8 cellular contexts compared by ENCODE assay signal in the genomic region with DNA sequence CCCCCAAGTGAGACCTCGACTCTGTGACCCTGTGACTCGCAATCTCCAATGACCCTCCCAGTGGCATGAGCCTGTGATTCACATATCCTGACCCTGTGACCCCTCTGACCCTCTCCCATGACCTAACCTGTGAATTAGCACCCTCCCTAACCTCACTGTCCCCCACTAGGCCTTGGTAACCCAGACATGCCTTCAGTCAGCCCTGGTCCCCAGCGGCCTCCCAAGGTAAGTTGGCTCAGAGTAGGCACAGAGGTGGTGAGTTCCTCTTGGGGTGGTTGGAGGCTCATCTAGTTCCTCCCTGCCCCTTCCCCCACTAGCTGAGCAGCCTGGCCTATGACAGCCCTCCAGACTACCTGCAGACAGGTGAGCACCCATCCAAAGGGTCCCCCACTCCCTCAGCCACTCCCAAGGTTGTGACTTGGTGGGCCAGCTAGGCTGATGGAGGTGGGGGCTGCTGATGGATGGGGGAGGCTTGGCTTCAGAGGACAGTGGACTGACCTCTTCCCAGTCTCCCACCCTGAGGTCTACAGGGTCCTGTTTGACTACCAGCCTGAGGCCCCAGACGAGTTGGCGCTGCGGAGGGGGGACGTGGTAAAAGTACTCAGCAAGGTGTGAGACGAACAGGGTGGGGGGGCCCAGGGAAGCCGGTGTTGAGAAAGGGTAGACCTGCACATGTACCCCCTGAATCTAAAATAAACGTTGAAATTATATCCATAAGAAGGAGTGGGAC. TPM values are rescaled to one million over a fixed set of nuclear protein-coding genes. Genes with fewer than 3 reads are reported as not detected.
DNase-seq lines count a peak whose midpoint lies in the region; ATAC-seq, FAIRE-seq and TF ChIP-seq lines count a peak whose summit lies in the region.

No MANE protein-coding gene starts in this region.

- no peaks in the 10 kb centered on the region for H3K9me3 Mint-ChIP-seq in astrocyte (ENCODE audit: unreplicated experiment)

- TF ChIP-seq CTCF in left ventricle myocardium inferior (IDR thresholded peaks at IDR 0.05; ENCODE audit: borderline replicate concordance) (no peak), astrocyte (IDR thresholded peaks at IDR 0.05; ENCODE audit: insufficient read depth, low read depth, low read length) (no peak), lower lobe of right lung (IDR thresholded peaks at IDR 0.05) (no peak), uterus (IDR thresholded peaks at IDR 0.05) (no peak)

- FAIRE-seq in astrocyte (lab: Jason Lieb, UNC) = no peak

- no peak for TF ChIP-seq POLR2A in uterus (IDR thresholded peaks at IDR 0.05)

- H3K4me2 ChIP-seq in astrocyte (ENCODE audit: low read length) = peak overlapping the region; percentile 99

- H3K4me1 Mint-ChIP-seq in astrocyte (ENCODE audit: low read depth, unreplicated experiment) = peaks cover 16% of the 10 kb centered on the region

- peak overlapping the region; percentile 81 for H3K9ac ChIP-seq in astrocyte (ENCODE audit: low read length)

- H3K9me3 ChIP-seq in left ventricle myocardium inferior (replicated peaks) (no peaks in the 10 kb centered on the region), astrocyte (ENCODE audit: insufficient read depth, low read depth, low read length) (no peaks in the 10 kb centered on the region), lower lobe of right lung (no peaks in the 10 kb centered on the region), uterus (no peaks in the 10 kb centered on the region)

- H3K79me2 ChIP-seq in astrocyte (ENCODE audit: insufficient read depth, low read length) = peaks cover 6% of the 10 kb centered on the region

- H3K27ac ChIP-seq in left ventricle myocardium inferior (replicated peaks) (peak overlapping the region; percentile 88), astrocyte (ENCODE audit: low read depth, low read length) (no peak overlapping the region), lower lobe of right lung (no peak overlapping the region), uterus (no peak overlapping the region)

- H3K27ac Mint-ChIP-seq in astrocyte (ENCODE audit: unreplicated experiment) = peak overlapping the region; percentile 99

- peaks cover 18% of the 10 kb centered on the region for H3K36me3 ChIP-seq in left ventricle myocardium inferior
- H3K36me3 ChIP-seq in astrocyte (ENCODE audit: insufficient read depth, low read length) = peaks cover 8% of the 10 kb centered on the region
- H3K36me3 ChIP-seq in lower lobe of right lung = peaks cover 18% of the 10 kb centered on the region
- no peaks in the 10 kb centered on the region for H3K36me3 ChIP-seq in uterus

- H2AFZ ChIP-seq in astrocyte (ENCODE audit: low read depth, low read length) = peak overlapping the region; percentile 73

- H3K36me3 Mint-ChIP-seq in astrocyte (ENCODE audit: low read depth, unreplicated experiment) = peaks cover 31% of the 10 kb centered on the region

- intact Hi-C loops in left ventricle myocardium inferior (cut with micrococcal nuclease) = no loop called here
- intact Hi-C loops in Right ventricle myocardium inferior (cut with DNase I) = loop anchor here (10.0 kb wide), 1 partner anchor 117 kb away; no protein-coding TSS in a partner anchor
- intact Hi-C loops in lower lobe of right lung (cut with DNase I) = no loop called here
- intact Hi-C loops in uterus (cut with DNase I; ENCODE audit: low total_unique reads) = no loop called here

- H3K4me3 ChIP-seq in left ventricle myocardium inferior (peak overlapping the region; percentile 81), astrocyte (ENCODE audit: insufficient read depth, low read depth, low read length) (peak overlapping the region; percentile 66), lower lobe of right lung (peak overlapping the region; percentile 96), uterus (peak overlapping the region; percentile 58 to 65)

- H3K27me3 ChIP-seq in left ventricle myocardium inferior (ENCODE audit: low read depth) (no peaks in the 10 kb centered on the region), astrocyte (ENCODE audit: insufficient read depth, low read length) (no peaks in the 10 kb centered on the region), lower lobe of right lung (ENCODE audit: low read depth) (no peaks in the 10 kb centered on the region), uterus (no peaks in the 10 kb centered on the region)

- no peak for DNase-seq in left ventricle myocardium inferior
- DNase-seq in Right ventricle myocardium inferior (ENCODE audit: missing footprints) = no peak
- no peak for DNase-seq in astrocyte (ENCODE audit: low read depth)
- no peak for DNase-seq in lower lobe of right lung
- no peak for DNase-seq in uterus
- no peak for DNase-seq in COLO668 (lab: John Stamatoyannopoulos, UW; ENCODE audit: unreplicated experiment)
- DNase-seq in UCSD-AML1 (lab: John Stamatoyannopoulos, UW; ENCODE audit: unreplicated experiment) = no peak

- no peak for ATAC-seq in Right ventricle myocardium inferior
- no peak for ATAC-seq in lower lobe of right lung
- ATAC-seq in HG02938 (IDR thresholded peaks at IDR 0.05; ENCODE audit: unreplicated experiment) = no peak

- H3K4me1 ChIP-seq in left ventricle myocardium inferior (peaks cover 21% of the 10 kb centered on the region), astrocyte (ENCODE audit: insufficient read depth, low read length) (peaks cover 18% of the 10 kb centered on the region), lower lobe of right lung (peaks cover 22% of the 10 kb centered on the region), uterus (peaks cover 0 to 16% of the 10 kb centered on the region in 2 donors)

- no peaks in the 10 kb centered on the region for H3K27me3 Mint-ChIP-seq in astrocyte (ENCODE audit: low read depth, unreplicated experiment)

- peaks cover 24% of the 10 kb centered on the region for H4K20me1 ChIP-seq in astrocyte (ENCODE audit: insufficient read depth, low read length)

- peak overlapping the region; percentile 90 for H3K4me3 Mint-ChIP-seq in astrocyte (ENCODE audit: unreplicated experiment)

RNA-seq across cellular contexts. Expression of gene SH3D21, which starts 1.6 kb away (rescaled TPM):
- total RNA-seq in left ventricle myocardium inferior (1.9 TPM), Right ventricle myocardium inferior (1.6 TPM), astrocyte (13.6 and 16.3 TPM in 2 replicates), lower lobe of right lung (8.5 TPM), uterus (10 to 100 TPM in 2 of 4 donors, not detected in 2; 11.3 to 11.8 TPM)

RNA-seq across cellular contexts. Expression of gene EVA1B, which starts 15.7 kb away (rescaled TPM):
- total RNA-seq in left ventricle myocardium inferior (10.6 TPM), Right ventricle myocardium inferior (10.9 TPM), astrocyte (57.3 and 63.0 TPM in 2 replicates), lower lobe of right lung (25.7 TPM), uterus (100 to 1,000 TPM in 1 of 4 donors, 10 to 100 TPM in 3; 20.9 to 122 (median 62.4) TPM)
